16 cellular contexts compared by ENCODE assay signal in the genomic region with DNA sequence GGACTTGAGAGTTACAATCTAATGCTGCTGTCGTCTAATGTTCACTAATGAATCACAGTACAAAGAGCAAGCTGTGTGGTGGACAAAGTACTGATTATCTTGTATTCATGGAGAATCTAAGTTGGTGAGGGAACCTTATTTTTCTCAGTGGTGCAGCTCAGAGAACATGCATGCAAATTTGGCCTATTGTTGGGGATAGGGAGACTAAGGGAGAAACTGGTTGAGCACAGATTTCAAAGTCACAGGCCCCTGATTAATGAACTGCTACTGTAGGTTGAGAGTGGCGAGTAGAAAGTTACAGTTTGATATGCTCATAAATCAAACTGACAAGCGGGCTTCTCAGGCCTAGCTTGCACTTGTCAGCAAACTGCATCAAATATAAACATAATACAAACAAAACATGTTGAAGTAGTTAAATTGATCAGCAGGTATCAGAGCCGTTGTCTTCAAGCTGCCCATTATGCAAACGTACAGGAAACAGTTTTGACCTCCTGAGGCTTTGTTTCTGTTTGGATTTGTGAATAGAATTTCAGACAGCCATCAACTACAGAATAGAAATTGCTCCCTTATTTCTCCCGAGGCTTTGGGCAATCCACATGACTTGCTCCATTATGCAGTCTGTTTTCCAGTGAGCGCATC.
DNase-seq lines count a peak whose midpoint lies in the region; ATAC-seq lines count a peak whose summit lies in the region.
"Had no signal": no experiment of that assay in that cellular context is flagged by ENCODE, and none has a peak within 500 bp of the region (broad histone marks: within the 10 kb centered on the region; RNA-seq: fewer than 3 reads in every experiment).

No MANE protein-coding gene starts in this region.

- no peaks in the 10 kb centered on the region for H3K36me3 ChIP-seq in iPS-18a (ENCODE audit: control insufficient read depth, low read depth, low read length)

- no peaks in the 10 kb centered on the region for H3K9me3 ChIP-seq in iPS-18a (ENCODE audit: control insufficient read depth, low read depth, low read length)
- H3K9me3 ChIP-seq: esophagus muscularis mucosa had no signal

- H3K27me3 ChIP-seq in iPS-18a (ENCODE audit: control insufficient read depth, insufficient read depth, low read length) = no peaks in the 10 kb centered on the region
- H3K27me3 ChIP-seq: esophagus muscularis mucosa had no signal

- ATAC-seq in GM21723 (IDR thresholded peaks at IDR 0.05; ENCODE audit: unreplicated experiment) = no peak
- ATAC-seq: activated T-cell treated with anti-CD3 and anti-CD28 coated beads, Interleukin-2, amount 50 U/mL, for 72 hours; HepG2 had no signal

- H3K4me3 ChIP-seq in iPS-18a (ENCODE audit: low read length) = peak overlapping the region; percentile 10
- H3K4me3 ChIP-seq: esophagus muscularis mucosa had no signal

- H3K27ac ChIP-seq in iPS-18a (ENCODE audit: low read length) (no peak overlapping the region), substantia nigra (ENCODE audit: low read depth, low read length, poor library complexity, severe bottlenecking) (peak overlapping the region; percentile 31)
- H3K27ac ChIP-seq: esophagus muscularis mucosa had no signal

- H3K4me1 ChIP-seq in iPS-18a (ENCODE audit: control insufficient read depth, low read depth, low read length) = peaks cover 35% of the 10 kb centered on the region

- DNase-seq in NCI-H2107 treated with DMSO at 0.1 percent for 48 hours (lab: John Stamatoyannopoulos, UW; ENCODE audit: unreplicated experiment) (peak; percentile 50), NCI-H2107 (lab: John Stamatoyannopoulos, UW) (no peak), NCI-H526 treated with DMSO at 0.1 percent for 48 hours (lab: John Stamatoyannopoulos, UW) (peak; percentile 56), substantia nigra (lab: John Stamatoyannopoulos, UW) (peak in 2 of 49 donors; percentile 11 to 18), activated gamma-delta T cell (lab: John Stamatoyannopoulos, UW) (no peak), dermis blood vessel endothelial cell (no peak)
- DNase-seq: 8988T; activated T-cell treated with anti-CD3 and anti-CD28 coated beads, Interleukin-2, amount 50 U/mL, for 72 hours; CD4-positive, alpha-beta T cell; HFFc6; NCI-H446 treated with DMSO at 0.1 percent for 48 hours; SIG-M5 had no signal

- no peak overlapping the region for H3K9ac ChIP-seq in iPS-18a (ENCODE audit: low read length)

Comparison
In these comparisons a context has a peak if more than half of its experiments do, and no peak if none do; other contexts are left out.
1. DNase-seq: peak in NCI-H2107 treated with DMSO at 0.1 percent for 48 hours (single experiment) and NCI-H526 treated with DMSO at 0.1 percent for 48 hours (single experiment); none in NCI-H2107 (single experiment), activated gamma-delta T cell (single experiment) and dermis blood vessel endothelial cell (single experiment).